In the genomic region with DNA sequence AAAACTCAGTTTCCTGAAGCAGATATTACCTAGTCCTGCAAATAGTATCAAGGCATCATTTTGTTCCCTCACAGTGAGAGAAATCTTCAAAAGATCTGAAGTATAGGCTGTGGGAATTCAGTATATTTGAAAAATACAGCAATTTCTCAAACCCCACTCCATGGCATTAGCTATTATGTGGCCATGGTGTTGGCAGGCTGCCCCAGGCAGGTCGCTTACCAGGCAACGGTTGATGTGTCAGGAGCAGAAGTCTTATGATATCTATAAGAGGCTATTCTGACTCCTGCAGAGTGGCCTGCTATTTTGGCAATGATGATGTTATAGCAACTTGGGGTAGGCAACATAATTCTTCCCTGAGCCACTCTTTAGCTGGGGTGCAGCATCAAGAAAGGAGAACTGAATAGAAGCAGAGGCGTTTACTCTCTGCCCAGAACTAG, we compare ENCODE assay signal across 1 cellular context.
A peak's percentile ranks its signal among the peaks of the same experiment; 100 is the strongest.
TF ChIP-seq lines count a peak whose summit lies in the region.

No MANE protein-coding gene starts in this region.

TF ChIP-seq in GM12878, 131 proteins besides CTCF, POLR2A, EP300 and RAD21 (continued from another document):
- TF ChIP-seq, protein P1, sequence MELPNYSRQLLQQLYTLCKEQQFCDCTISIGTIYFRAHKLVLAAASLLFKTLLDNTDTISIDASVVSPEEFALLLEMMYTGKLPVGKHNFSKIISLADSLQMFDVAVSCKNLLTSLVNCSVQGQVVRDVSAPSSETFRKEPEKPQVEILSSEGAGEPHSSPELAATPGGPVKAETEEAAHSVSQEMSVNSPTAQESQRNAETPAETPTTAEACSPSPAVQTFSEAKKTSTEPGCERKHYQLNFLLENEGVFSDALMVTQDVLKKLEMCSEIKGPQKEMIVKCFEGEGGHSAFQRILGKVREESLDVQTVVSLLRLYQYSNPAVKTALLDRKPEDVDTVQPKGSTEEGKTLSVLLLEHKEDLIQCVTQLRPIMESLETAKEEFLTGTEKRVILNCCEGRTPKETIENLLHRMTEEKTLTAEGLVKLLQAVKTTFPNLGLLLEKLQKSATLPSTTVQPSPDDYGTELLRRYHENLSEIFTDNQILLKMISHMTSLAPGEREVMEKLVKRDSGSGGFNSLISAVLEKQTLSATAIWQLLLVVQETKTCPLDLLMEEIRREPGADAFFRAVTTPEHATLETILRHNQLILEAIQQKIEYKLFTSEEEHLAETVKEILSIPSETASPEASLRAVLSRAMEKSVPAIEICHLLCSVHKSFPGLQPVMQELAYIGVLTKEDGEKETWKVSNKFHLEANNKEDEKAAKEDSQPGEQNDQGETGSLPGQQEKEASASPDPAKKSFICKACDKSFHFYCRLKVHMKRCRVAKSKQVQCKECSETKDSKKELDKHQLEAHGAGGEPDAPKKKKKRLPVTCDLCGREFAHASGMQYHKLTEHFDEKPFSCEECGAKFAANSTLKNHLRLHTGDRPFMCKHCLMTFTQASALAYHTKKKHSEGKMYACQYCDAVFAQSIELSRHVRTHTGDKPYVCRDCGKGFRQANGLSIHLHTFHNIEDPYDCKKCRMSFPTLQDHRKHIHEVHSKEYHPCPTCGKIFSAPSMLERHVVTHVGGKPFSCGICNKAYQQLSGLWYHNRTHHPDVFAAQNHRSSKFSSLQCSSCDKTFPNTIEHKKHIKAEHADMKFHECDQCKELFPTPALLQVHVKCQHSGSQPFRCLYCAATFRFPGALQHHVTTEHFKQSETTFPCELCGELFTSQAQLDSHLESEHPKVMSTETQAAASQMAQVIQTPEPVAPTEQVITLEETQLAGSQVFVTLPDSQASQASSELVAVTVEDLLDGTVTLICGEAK (IDR thresholded peaks at IDR 0.05; ENCODE audit: borderline replicate concordance): no peak
- TF ChIP-seq NBN (IDR thresholded peaks at IDR 0.05) (peak; percentile 27; the same call in 1 of the 2 replicates), NFIC (IDR thresholded peaks at IDR 0.05; ENCODE audit: low read depth, low read length) (no peak; the same call in 1 of the 2 replicates), YY1 (IDR thresholded peaks at IDR 0.05; ENCODE audit: low read depth, low read length) (no peak), RBBP5 (conservative IDR thresholded peaks at IDR 0.05) (no peak), KLF5 (IDR thresholded peaks at IDR 0.05; ENCODE audit: partially characterized antibody) (no peak), CBFB (IDR thresholded peaks at IDR 0.05; ENCODE audit: low read depth) (no peak), BHLHE40 (IDR thresholded peaks at IDR 0.05; ENCODE audit: borderline replicate concordance in 1 of 2, low read depth in 2 of 2, low read length in 1 of 2) (no peak), CREM (IDR thresholded peaks at IDR 0.05; ENCODE audit: low read depth) (no peak), CHD1 (IDR thresholded peaks at IDR 0.05; ENCODE audit: low read depth, low read length) (0 out of 2 replicates have a peak, but pooled peaks have one; percentile 65), CREB1 (IDR thresholded peaks at IDR 0.05; ENCODE audit: low read depth) (no peak), POLR2AphosphoS5 (IDR thresholded peaks at IDR 0.05; ENCODE audit: low read length) (no peak), EED (IDR thresholded peaks at IDR 0.05; ENCODE audit: low read depth) (no peak), TBL1XR1 (IDR thresholded peaks at IDR 0.05; ENCODE audit: low read depth, low read length) (no peak), RAD51 (IDR thresholded peaks at IDR 0.05) (no peak), IRF5 (IDR thresholded peaks at IDR 0.05; ENCODE audit: borderline replicate concordance) (no peak), RB1 (IDR thresholded peaks at IDR 0.05; ENCODE audit: borderline replicate concordance) (no peak), RUNX3 (IDR thresholded peaks at IDR 0.05; ENCODE audit: low read length) (no peak), SRF (IDR thresholded peaks at IDR 0.05; ENCODE audit: low read depth in 2 of 2, low read length in 2 of 2) (no peak), FOS (IDR thresholded peaks at IDR 0.05; ENCODE audit: borderline replicate concordance, extremely low read depth, insufficient read length) (no peak), KAT2A (conservative IDR thresholded peaks at IDR 0.05; ENCODE audit: control insufficient read depth, low read depth, low read length) (no peak), RFX5 (IDR thresholded peaks at IDR 0.05; ENCODE audit: low read depth, low read length) (peak; percentile 73), PKNOX1 (IDR thresholded peaks at IDR 0.05) (no peak), ZZZ3 (IDR thresholded peaks at IDR 0.05; ENCODE audit: control insufficient read depth, insufficient read length, low read depth) (no peak), MTA2 (IDR thresholded peaks at IDR 0.05; ENCODE audit: low read depth) (0 out of 2 replicates have a peak, but pooled peaks have one; percentile 64), SMAD1 (IDR thresholded peaks at IDR 0.05; ENCODE audit: low read depth, partially characterized antibody) (no peak), PML (IDR thresholded peaks at IDR 0.05; ENCODE audit: low read length) (no peak), RCOR1 (conservative IDR thresholded peaks at IDR 0.05; ENCODE audit: low read depth, low read length) (no peak), ESRRA (IDR thresholded peaks at IDR 0.05; ENCODE audit: low read length) (no peak), GATAD2B (conservative IDR thresholded peaks at IDR 0.05; ENCODE audit: low read depth) (0 out of 2 replicates have a peak, but pooled peaks have one; percentile 40), NFYA (IDR thresholded peaks at IDR 0.05; ENCODE audit: borderline replicate concordance, low read depth, low read length) (no peak), SUPT20H (IDR thresholded peaks at IDR 0.05; ENCODE audit: borderline replicate concordance, control insufficient read depth, low read depth, low read length) (no peak), EGR1 (IDR thresholded peaks at IDR 0.05; ENCODE audit: borderline replicate concordance in 1 of 2, low read depth in 2 of 2, low read length in 2 of 2) (no peak), MYB (IDR thresholded peaks at IDR 0.05; ENCODE audit: borderline replicate concordance, low read depth, low read length) (no peak), ASH2L (IDR thresholded peaks at IDR 0.05; ENCODE audit: borderline replicate concordance, low read depth) (no peak), FOXK2 (IDR thresholded peaks at IDR 0.05) (no peak), ZNF687 (IDR thresholded peaks at IDR 0.05) (no peak), NRF1 (conservative IDR thresholded peaks at IDR 0.05; ENCODE audit: low read depth, low read length) (no peak), WRNIP1 (IDR thresholded peaks at IDR 0.05; ENCODE audit: borderline replicate concordance, low read depth, low read length) (no peak), LARP7 (IDR thresholded peaks at IDR 0.05) (no peak), POLR2AphosphoS2 (IDR thresholded peaks at IDR 0.05; ENCODE audit: low read depth, low read length) (no peak), GABPA (IDR thresholded peaks at IDR 0.05; ENCODE audit: low read depth) (no peak), SMARCA5 (IDR thresholded peaks at IDR 0.05) (no peak), DPF2 (IDR thresholded peaks at IDR 0.05) (peak; percentile 65; the same call in 1 of the 2 replicates), IKZF1 (conservative IDR thresholded peaks at IDR 0.05) (peak; percentile 57), TARDBP (IDR thresholded peaks at IDR 0.05; ENCODE audit: borderline replicate concordance) (no peak), BCL11A (IDR thresholded peaks at IDR 0.05; ENCODE audit: low read depth, low read length) (no peak)
- TF ChIP-seq, protein P2, sequence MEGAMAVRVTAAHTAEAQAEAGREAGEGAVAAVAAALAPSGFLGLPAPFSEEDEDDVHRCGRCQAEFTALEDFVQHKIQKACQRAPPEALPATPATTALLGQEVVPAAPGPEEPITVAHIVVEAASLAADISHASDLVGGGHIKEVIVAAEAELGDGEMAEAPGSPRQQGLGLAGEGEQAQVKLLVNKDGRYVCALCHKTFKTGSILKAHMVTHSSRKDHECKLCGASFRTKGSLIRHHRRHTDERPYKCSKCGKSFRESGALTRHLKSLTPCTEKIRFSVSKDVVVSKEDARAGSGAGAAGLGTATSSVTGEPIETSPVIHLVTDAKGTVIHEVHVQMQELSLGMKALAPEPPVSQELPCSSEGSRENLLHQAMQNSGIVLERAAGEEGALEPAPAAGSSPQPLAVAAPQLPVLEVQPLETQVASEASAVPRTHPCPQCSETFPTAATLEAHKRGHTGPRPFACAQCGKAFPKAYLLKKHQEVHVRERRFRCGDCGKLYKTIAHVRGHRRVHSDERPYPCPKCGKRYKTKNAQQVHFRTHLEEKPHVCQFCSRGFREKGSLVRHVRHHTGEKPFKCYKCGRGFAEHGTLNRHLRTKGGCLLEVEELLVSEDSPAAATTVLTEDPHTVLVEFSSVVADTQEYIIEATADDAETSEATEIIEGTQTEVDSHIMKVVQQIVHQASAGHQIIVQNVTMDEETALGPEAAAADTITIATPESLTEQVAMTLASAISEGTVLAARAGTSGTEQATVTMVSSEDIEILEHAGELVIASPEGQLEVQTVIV (IDR thresholded peaks at IDR 0.05; ENCODE audit: borderline replicate concordance, partially characterized antibody): no peak
- TF ChIP-seq, protein P3, sequence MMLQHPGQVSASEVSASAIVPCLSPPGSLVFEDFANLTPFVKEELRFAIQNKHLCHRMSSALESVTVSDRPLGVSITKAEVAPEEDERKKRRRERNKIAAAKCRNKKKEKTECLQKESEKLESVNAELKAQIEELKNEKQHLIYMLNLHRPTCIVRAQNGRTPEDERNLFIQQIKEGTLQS (IDR thresholded peaks at IDR 0.05; ENCODE audit: borderline replicate concordance, extremely low read depth, low read depth, low read length): no peak
- TF ChIP-seq, protein P4, sequence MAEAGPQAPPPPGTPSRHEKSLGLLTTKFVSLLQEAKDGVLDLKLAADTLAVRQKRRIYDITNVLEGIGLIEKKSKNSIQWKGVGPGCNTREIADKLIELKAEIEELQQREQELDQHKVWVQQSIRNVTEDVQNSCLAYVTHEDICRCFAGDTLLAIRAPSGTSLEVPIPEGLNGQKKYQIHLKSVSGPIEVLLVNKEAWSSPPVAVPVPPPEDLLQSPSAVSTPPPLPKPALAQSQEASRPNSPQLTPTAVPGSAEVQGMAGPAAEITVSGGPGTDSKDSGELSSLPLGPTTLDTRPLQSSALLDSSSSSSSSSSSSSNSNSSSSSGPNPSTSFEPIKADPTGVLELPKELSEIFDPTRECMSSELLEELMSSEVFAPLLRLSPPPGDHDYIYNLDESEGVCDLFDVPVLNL (IDR thresholded peaks at IDR 0.05; ENCODE audit: low read depth, low read length): no peak
TF ChIP-seq in GM12878: peak in this region for 11.
